Comparison of ENCODE assay signal across 8 cellular contexts in genomic region chr5:100535060-100536005, GRCh38. TPM values are rescaled to one million over a fixed set of nuclear protein-coding genes. Genes with fewer than 3 reads are reported as not detected.
DNase-seq lines count a peak whose midpoint lies in the region; ATAC-seq, FAIRE-seq and TF ChIP-seq lines count a peak whose summit lies in the region.

FAM174A (plus strand) TSS chr5:100535374; CDS start chr5:100535531, 157 bp downstream.

- H3K27ac ChIP-seq in VCaP (peak within 1 kb of the TSS; percentile 54), mammary epithelial cell (ENCODE audit: insufficient read depth, low read depth, low read length) (peak within 1 kb of the TSS; percentile 76), small intestine (ENCODE audit: low read depth in 1 of 2, low read length in 1 of 2) (peak within 1 kb of the TSS; percentile 77 to 95)

- peaks cover 4% of the 10 kb centered on the region for H3K9me3 ChIP-seq in mammary epithelial cell (replicated peaks; ENCODE audit: insufficient read depth, low read length)
- H3K9me3 ChIP-seq in small intestine (ENCODE audit: control insufficient read depth, low read depth) = no peaks in the 10 kb centered on the region

- H3K4me3 ChIP-seq in mammary epithelial cell (replicated peaks in 1 of 3; ENCODE audit: insufficient read depth in 1 of 3, low read depth in 2 of 3, low read length in 3 of 3) (peak within 1 kb of the TSS; percentile 82 to 94 (median 86)), small intestine (ENCODE audit: low read depth in 1 of 2, low read length in 2 of 2) (peak within 1 kb of the TSS; percentile 71 to 75)

- dilution Hi-C loops in mammary epithelial cell (cut with HindIII; ENCODE audit: low sequenced_read_pairs) = no loop called here

- intact Hi-C loops in mammary epithelial cell (cut with micrococcal nuclease) = no loop called here

- H2AFZ ChIP-seq in mammary epithelial cell (ENCODE audit: low read depth, low read length) = peak within 1 kb of the TSS; percentile 96

- ATAC-seq in GM18867 (IDR thresholded peaks at IDR 0.05; ENCODE audit: unreplicated experiment) = peak; percentile 99
- ATAC-seq in HG03103 (IDR thresholded peaks at IDR 0.05; ENCODE audit: low read depth, unreplicated experiment) = peak; percentile 98

- BruUV-seq in mammary epithelial cell (replicated peaks; lab: Mats Ljungman, UMichigan) = no TSS peak

- H4K20me1 ChIP-seq in mammary epithelial cell (ENCODE audit: insufficient read depth, low read length) = no peaks in the 10 kb centered on the region

- peaks cover 26% of the 10 kb centered on the region for H3K79me2 ChIP-seq in mammary epithelial cell (ENCODE audit: insufficient read depth, low read length)

- H3K4me1 ChIP-seq in mammary epithelial cell (ENCODE audit: insufficient read depth, low read length) = peaks cover 27% of the 10 kb centered on the region
- peaks cover 0 to 2% of the 10 kb centered on the region in 2 donors for H3K4me1 ChIP-seq in small intestine (ENCODE audit: control insufficient read depth in 2 of 2, insufficient read depth in 1 of 2, low read depth in 1 of 2, low read length in 1 of 2)

- FAIRE-seq in A204.1 (lab: Jason Lieb, UNC) (peak; percentile 96), small intestine (lab: Jason Lieb, UNC) (no peak)

- H3K9ac ChIP-seq in mammary epithelial cell (ENCODE audit: insufficient read depth, low read length) = peak within 1 kb of the TSS; percentile 66

- CTCF ChIA-PET in mammary epithelial cell (lab: Charles Lee; ENCODE audit: low non-redundant PET) = interaction anchor here (0.8 kb wide), 1 partner anchor 49 kb away, joined by 10 read pairs; no protein-coding TSS in a partner anchor

- H3K36me3 ChIP-seq in mammary epithelial cell (ENCODE audit: insufficient read depth, low read length) (no peaks in the 10 kb centered on the region), small intestine (ENCODE audit: control insufficient read depth in 2 of 2, insufficient read depth in 2 of 2, low read length in 2 of 2) (no peaks in the 10 kb centered on the region)

- H3K4me2 ChIP-seq in mammary epithelial cell (ENCODE audit: insufficient read depth, low read depth, low read length) = peak within 1 kb of the TSS; percentile 98

- H3K27me3 ChIP-seq in mammary epithelial cell (ENCODE audit: insufficient read depth, low read length) (no peaks in the 10 kb centered on the region), small intestine (ENCODE audit: control insufficient read depth in 2 of 2, insufficient read depth in 2 of 2, low read length in 2 of 2) (no peaks in the 10 kb centered on the region)

- TF ChIP-seq CTCF in VCaP (conservative IDR thresholded peaks at IDR 0.05) (no peak), mammary epithelial cell (conservative IDR thresholded peaks at IDR 0.05 in 1 of 2, IDR thresholded peaks at IDR 0.05 in 1 of 2; ENCODE audit: extremely low read depth in 1 of 2, insufficient read depth in 1 of 2, low read depth in 1 of 2, low read length in 2 of 2) (no peak)

- in situ Hi-C loops in mammary epithelial cell (cut with MboI; ENCODE audit: low sequenced_read_pairs in 2 of 2) = no loop called here

- WGBS in mammary epithelial cell (ENCODE audit: low coverage, missing lambda C conversion rate) = under 1% methylated on average over 18 of the region's 62 CpGs
- WGBS in small intestine, 3 donors = 0 to 1% (median 1%) methylated on average over 61 to 62 of the region's 62 CpGs

- DNase-seq in NCI-H2171 treated with DMSO at 0.1 percent for 48 hours (lab: John Stamatoyannopoulos, UW) (peak; percentile 77), mammary epithelial cell (peak; percentile 92), iPS-NIHi11 (ENCODE audit: low spot score) (peak; percentile 90), small intestine (peak; percentile 97)

RNA-seq across cellular contexts. Expression of gene FAM174A, which starts in this region (rescaled TPM):
- total RNA-seq in mammary epithelial cell = 10 to 100 TPM; 16.6 to 37.3 TPM
- polyA plus RNA-seq in mammary epithelial cell = 8.0 TPM
- not detected for polyA minus RNA-seq in mammary epithelial cell
- polyA plus RNA-seq in small intestine = 10 to 100 TPM in 2 of 3 donors, 1 to 10 TPM in 1; 8.9 to 21.6 (median 10.8) TPM

Comparison
In these comparisons a context has a peak if more than half of its experiments do, and no peak if none do; other contexts are left out.
1. Peak in every context shown above with its lines: DNase-seq, ATAC-seq, H3K4me3 ChIP-seq and H3K27ac ChIP-seq.